ENCODE assay signal across 8 cellular contexts in the genomic region with DNA sequence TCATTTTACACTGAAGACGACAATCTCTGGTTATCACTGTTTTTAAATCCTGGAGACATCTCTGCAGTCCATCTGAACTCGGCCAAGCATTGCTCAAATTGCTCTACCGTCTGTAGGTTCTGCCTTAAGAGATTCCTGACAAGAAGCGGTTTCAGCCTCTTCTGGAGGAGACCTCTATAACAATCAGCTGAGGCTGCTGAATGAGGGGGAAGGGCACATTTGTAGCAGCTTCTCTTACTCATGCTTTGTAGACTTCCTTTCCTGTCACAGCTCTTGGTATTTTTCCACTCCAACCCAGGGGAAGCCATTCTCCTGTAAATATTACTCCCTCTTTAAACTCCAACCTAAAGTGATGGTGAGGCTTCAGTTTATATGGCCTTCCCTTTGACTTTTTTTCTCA. TPM values are rescaled to one million over a fixed set of nuclear protein-coding genes. Genes with fewer than 3 reads are reported as not detected.
A peak's percentile ranks its signal among the peaks of the same experiment; 100 is the strongest.
DNase-seq lines count a peak whose midpoint lies in the region; ATAC-seq and TF ChIP-seq lines count a peak whose summit lies in the region.

No MANE protein-coding gene starts in this region.

- peaks cover 7% of the 10 kb centered on the region in 2 donors for H3K4me1 ChIP-seq in neuronal stem cell (ENCODE audit: control insufficient read depth in 2 of 2, insufficient read depth in 1 of 2, low read depth in 1 of 2, low read length in 2 of 2)

- H3K27me3 ChIP-seq in neuronal stem cell (ENCODE audit: control insufficient read depth in 3 of 3, insufficient read depth in 3 of 3, low read depth in 1 of 3, low read length in 3 of 3): no peaks in the 10 kb centered on the region

- H3K18ac ChIP-seq in neuronal stem cell (ENCODE audit: low read length): no peak overlapping the region

- no peak overlapping the region for H4K91ac ChIP-seq in neuronal stem cell (ENCODE audit: low read depth, low read length, poor library complexity)

- no peak overlapping the region for H3K14ac ChIP-seq in neuronal stem cell (ENCODE audit: low read length)

- H2BK120ac ChIP-seq in neuronal stem cell (ENCODE audit: low read depth, low read length): no peak overlapping the region

- H3K4me1 Mint-ChIP-seq in activated naive CD4-positive, alpha-beta T cell treated with anti-CD3 and anti-CD28 coated beads, Interleukin-2, amount 50 U/mL, for 24 hours: peaks cover 46% of the 10 kb centered on the region
- peaks cover 35% of the 10 kb centered on the region for H3K4me1 Mint-ChIP-seq in endothelial cell (ENCODE audit: unreplicated experiment)

- H3K36me3 ChIP-seq in neuronal stem cell (replicated peaks in 1 of 2; ENCODE audit: control insufficient read depth in 2 of 2, insufficient read depth in 2 of 2, low read length in 2 of 2): peaks cover 0 to 3% of the 10 kb centered on the region in 2 donors

- no peaks in the 10 kb centered on the region for H3K27me3 Mint-ChIP-seq in activated naive CD4-positive, alpha-beta T cell treated with anti-CD3 and anti-CD28 coated beads, Interleukin-2, amount 50 U/mL, for 24 hours
- peaks cover 13% of the 10 kb centered on the region for H3K27me3 Mint-ChIP-seq in endothelial cell (ENCODE audit: unreplicated experiment)

- peak overlapping the region; percentile 87 for H3K27ac Mint-ChIP-seq in activated naive CD4-positive, alpha-beta T cell treated with anti-CD3 and anti-CD28 coated beads, Interleukin-2, amount 50 U/mL, for 24 hours
- peak overlapping the region; percentile 99 for H3K27ac Mint-ChIP-seq in endothelial cell (ENCODE audit: unreplicated experiment)

- no peak overlapping the region for H2BK5ac ChIP-seq in neuronal stem cell (ENCODE audit: low read length)

- no CpG with 5 or more reads among the region's 4 CpGs for WGBS in neuronal stem cell (ENCODE audit: extremely low coverage in 2 of 2, insufficient read length in 2 of 2, insufficient replicate concordance in 1 of 2), 2 donors

- H4K8ac ChIP-seq in neuronal stem cell (ENCODE audit: low read depth, low read length): no peak overlapping the region

- H3K4me3 Mint-ChIP-seq in activated naive CD4-positive, alpha-beta T cell treated with anti-CD3 and anti-CD28 coated beads, Interleukin-2, amount 50 U/mL, for 24 hours: no peak overlapping the region
- H3K4me3 Mint-ChIP-seq in endothelial cell (ENCODE audit: unreplicated experiment): peak overlapping the region; percentile 78

- no peak overlapping the region for H2AK5ac ChIP-seq in neuronal stem cell (ENCODE audit: low read depth, low read length)

- H3K4me2 ChIP-seq in neuronal stem cell (ENCODE audit: insufficient read depth, low read length, poor library complexity, severe bottlenecking): no peak overlapping the region

- H3K79me1 ChIP-seq in neuronal stem cell (ENCODE audit: low read depth, low read length): no peaks in the 10 kb centered on the region

- no peaks in the 10 kb centered on the region for H3K9me3 ChIP-seq in neuronal stem cell (replicated peaks in 1 of 2; ENCODE audit: control insufficient read depth in 2 of 2, insufficient read depth in 1 of 2, low read depth in 1 of 2, low read length in 2 of 2)

- DNase-seq in activated naive CD4-positive, alpha-beta T cell (lab: John Stamatoyannopoulos, UW): no peak
- peak; percentile 91 for DNase-seq in RKO (ENCODE audit: low spot score)
- DNase-seq in endothelial cell (ENCODE audit: low spot score): peak; percentile 54
- peak; percentile 29 for DNase-seq in neuronal stem cell (ENCODE audit: low spot score)
- DNase-seq in NCI-H345 (lab: John Stamatoyannopoulos, UW): no peak

- no peaks in the 10 kb centered on the region for H3K36me3 Mint-ChIP-seq in activated naive CD4-positive, alpha-beta T cell treated with anti-CD3 and anti-CD28 coated beads, Interleukin-2, amount 50 U/mL, for 24 hours
- peaks cover 4% of the 10 kb centered on the region for H3K36me3 Mint-ChIP-seq in endothelial cell (ENCODE audit: low read depth, unreplicated experiment)

- H3K23ac ChIP-seq in neuronal stem cell (ENCODE audit: low read depth, low read length, poor library complexity): no peak overlapping the region

- no peak overlapping the region for H2BK12ac ChIP-seq in neuronal stem cell (ENCODE audit: low read length)

- ATAC-seq in HG02973 (IDR thresholded peaks at IDR 0.05; ENCODE audit: unreplicated experiment): no peak
- ATAC-seq in GM19023 (IDR thresholded peaks at IDR 0.05; ENCODE audit: unreplicated experiment): no peak

- no peaks in the 10 kb centered on the region for H3K9me3 Mint-ChIP-seq in activated naive CD4-positive, alpha-beta T cell treated with anti-CD3 and anti-CD28 coated beads, Interleukin-2, amount 50 U/mL, for 24 hours
- no peaks in the 10 kb centered on the region for H3K9me3 Mint-ChIP-seq in endothelial cell (ENCODE audit: unreplicated experiment)

- peak overlapping the region; percentile 1 for H2AFZ ChIP-seq in neuronal stem cell (ENCODE audit: low read length)

- H3K4ac ChIP-seq in neuronal stem cell (ENCODE audit: low read length): no peak overlapping the region

- no peak overlapping the region for H3K4me3 ChIP-seq in neuronal stem cell (ENCODE audit: low read length in 2 of 2)

- H3K27ac ChIP-seq in neuronal stem cell (replicated peaks; ENCODE audit: low read length): no peak overlapping the region

- no peak overlapping the region for H3K9ac ChIP-seq in neuronal stem cell (ENCODE audit: low read depth, low read length, poor library complexity)

- no peak for TF ChIP-seq CTCF in endothelial cell (IDR thresholded peaks at IDR 0.05; ENCODE audit: unreplicated experiment)

- no peak overlapping the region for H2BK15ac ChIP-seq in neuronal stem cell (ENCODE audit: low read length)

RNA-seq across cellular contexts. Expression of gene ARG2, which starts 3.0 kb away (rescaled TPM):
- 18.6 TPM for total RNA-seq in endothelial cell (ENCODE audit: unreplicated experiment)
- 49.2 TPM for polyA plus RNA-seq in neuronal stem cell (2013, experiment 1 of 2)
- polyA plus RNA-seq in neuronal stem cell (2013, experiment 2 of 2): 50.1 TPM

RNA-seq across cellular contexts. Expression of gene PIGH, which starts 22.6 kb away (rescaled TPM):
- total RNA-seq in endothelial cell (ENCODE audit: unreplicated experiment): 7.8 TPM
- 9.3 TPM for polyA plus RNA-seq in neuronal stem cell (2013, experiment 1 of 2)
- 9.9 TPM for polyA plus RNA-seq in neuronal stem cell (2013, experiment 2 of 2)

RNA-seq across cellular contexts. Expression of gene VTI1B, which starts 51.8 kb away (rescaled TPM):
- 87.9 TPM for total RNA-seq in endothelial cell (ENCODE audit: unreplicated experiment)
- polyA plus RNA-seq in neuronal stem cell (2013, experiment 1 of 2): 65.1 TPM
- polyA plus RNA-seq in neuronal stem cell (2013, experiment 2 of 2): 65.3 TPM

Comparison
In these comparisons a context has a peak if more than half of its experiments do, and no peak if none do; other contexts are left out.
1. DNase-seq: peak in RKO (single experiment), endothelial cell (single experiment) and neuronal stem cell (single experiment); none in activated naive CD4-positive, alpha-beta T cell (0 of 4) and NCI-H345 (single experiment).